In the genomic region with DNA sequence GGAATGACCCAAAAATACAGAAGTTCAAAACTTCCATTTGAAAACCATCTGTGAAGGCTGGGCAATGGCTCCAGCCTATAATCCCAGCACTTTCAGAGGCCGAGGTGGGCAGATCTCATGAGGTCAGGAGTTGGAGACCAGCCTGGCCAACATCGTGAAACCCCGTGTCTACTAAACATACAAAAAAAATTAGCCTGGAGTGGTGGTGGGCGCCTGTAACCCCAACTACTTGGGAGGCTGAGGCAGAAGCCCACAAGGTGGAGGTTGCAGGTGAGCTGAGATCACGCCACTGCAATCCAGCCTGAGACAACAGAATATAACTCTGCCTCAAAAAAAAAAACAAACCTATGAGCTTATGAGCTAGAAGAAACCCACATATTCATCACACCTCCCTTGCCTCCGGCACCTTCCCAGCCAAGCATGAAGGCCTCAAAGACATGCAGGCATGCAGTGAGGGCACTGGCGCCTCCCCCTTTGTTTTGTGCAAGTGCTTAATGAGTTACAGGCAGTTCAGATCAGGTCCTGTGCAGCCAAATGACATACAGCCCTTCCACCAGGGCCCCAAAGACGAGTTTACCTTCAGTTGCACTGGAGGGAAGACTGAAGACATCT, we compare ENCODE assay signal across 12 cellular contexts. TPM values are rescaled to one million over a fixed set of nuclear protein-coding genes. Genes with fewer than 3 reads are reported as not detected.
DNase-seq lines count a peak whose midpoint lies in the region; ATAC-seq and TF ChIP-seq lines count a peak whose summit lies in the region.
"Had no signal": no experiment of that assay in that cellular context is flagged by ENCODE, and none has a peak within 500 bp of the region (broad histone marks: within the 10 kb centered on the region; RNA-seq: fewer than 3 reads in every experiment).

No MANE protein-coding gene starts in this region.

- H3K9me3 Mint-ChIP-seq in effector memory CD8-positive, alpha-beta T cell = no peaks in the 10 kb centered on the region

- H3K9ac ChIP-seq in SK-N-SH = no peak overlapping the region
- H3K9ac ChIP-seq: KMS-11 had no signal

- peaks cover 94% of the 10 kb centered on the region for H4K20me1 ChIP-seq in SK-N-SH (ENCODE audit: insufficient read depth)
- H4K20me1 ChIP-seq in osteoblast (ENCODE audit: insufficient read depth, low read length) = peaks cover 83% of the 10 kb centered on the region

- H3K27me3 ChIP-seq in SK-N-SH (ENCODE audit: insufficient read depth) (no peaks in the 10 kb centered on the region), osteoblast (ENCODE audit: insufficient read depth, low read length) (no peaks in the 10 kb centered on the region)
- H3K27me3 ChIP-seq: transverse colon had no signal

- H3K36me3 Mint-ChIP-seq in effector memory CD8-positive, alpha-beta T cell (ENCODE audit: insufficient read depth) = peaks cover 100% of the 10 kb centered on the region

- WGBS in SK-N-SH (ENCODE audit: low lambda C conversion rate) = 92% methylated on average over 8 of the region's 8 CpGs

- H3K4me3 ChIP-seq in SK-N-SH (ENCODE audit: low read depth in 2 of 2, low read length in 1 of 2) (no peak overlapping the region), osteoblast (ENCODE audit: insufficient read depth, low read length) (no peak overlapping the region)
- H3K4me3 ChIP-seq: transverse colon had no signal

- H3K9me3 ChIP-seq in SK-N-SH = no peaks in the 10 kb centered on the region
- H3K9me3 ChIP-seq in osteoblast (ENCODE audit: low read depth, low read length) = no peaks in the 10 kb centered on the region
- H3K9me3 ChIP-seq: transverse colon had no signal

- H3K36me3 ChIP-seq in SK-N-SH (replicated peaks in 1 of 2; ENCODE audit: control insufficient read depth in 1 of 2, insufficient read depth in 2 of 2, low read length in 1 of 2) (peaks cover 66 to 90% of the 10 kb centered on the region in 2 experiments), osteoblast (ENCODE audit: insufficient read depth, low read length) (peaks cover 90% of the 10 kb centered on the region)

- peaks cover 50 to 72% of the 10 kb centered on the region in 2 donors for H3K4me1 Mint-ChIP-seq in effector memory CD8-positive, alpha-beta T cell (ENCODE audit: low read depth in 2 of 2)

- H3K27ac ChIP-seq in SK-N-SH (ENCODE audit: low read depth in 2 of 2, low read length in 1 of 2) (peak overlapping the region in 1 of 2 experiments; percentile 19; a peak in 2 of 4 replicates), osteoblast (ENCODE audit: low read depth, low read length) (peak overlapping the region; percentile 26)
- H3K27ac ChIP-seq: KMS-11, transverse colon had no signal

- POLR2A ChIA-PET in SK-N-SH (lab: Yijun Ruan, JAX) = interaction anchor here (0.6 to 4.5 kb wide), 3 partner anchors 8 to 26 kb away, joined by 4 to 34 read pairs (median 4); a partner anchor contains a TSS

- peaks cover 5 to 13% of the 10 kb centered on the region in 2 experiments for H3K4me1 ChIP-seq in SK-N-SH (ENCODE audit: control insufficient read depth in 1 of 2, insufficient read depth in 2 of 2, low read depth in 1 of 2, low read length in 1 of 2)
- H3K4me1 ChIP-seq in osteoblast (ENCODE audit: insufficient read depth, low read length) = peaks cover 3% of the 10 kb centered on the region

- H2AFZ ChIP-seq in SK-N-SH (ENCODE audit: low read depth) (no peak overlapping the region), osteoblast (ENCODE audit: low read length) (no peak overlapping the region)

- no peaks in the 10 kb centered on the region for H3K9me2 ChIP-seq in SK-N-SH

- no peaks in the 10 kb centered on the region for H3K27me3 Mint-ChIP-seq in effector memory CD8-positive, alpha-beta T cell

- no peak for TF ChIP-seq EP300 in SK-N-SH (IDR thresholded peaks at IDR 0.05; ENCODE audit: borderline replicate concordance in 1 of 2, low read depth in 1 of 2, low read length in 1 of 2)

- CTCF ChIA-PET in SK-N-SH (lab: Yijun Ruan, JAX) = interaction anchor here (0.7 to 2.8 kb wide), 4 partner anchors 8 to 90 kb away, joined by 3 to 11 read pairs (median 8); a partner anchor contains a TSS

- TF ChIP-seq RAD21 in SK-N-SH (IDR thresholded peaks at IDR 0.05; ENCODE audit: low read length) = no peak

- no peak overlapping the region for H3K4me2 ChIP-seq in SK-N-SH
- no peak overlapping the region for H3K4me2 ChIP-seq in osteoblast (ENCODE audit: insufficient read depth, low read length)
- H3K4me2 ChIP-seq: KMS-11 had no signal

- no peak for ATAC-seq in SK-N-SH treated with all-trans-retinoic acid at 6 μM for 48 hours
- peak; percentile 34 for ATAC-seq in effector memory CD8-positive, alpha-beta T cell (replicated peaks)

- TF ChIP-seq CTCF in SK-N-SH (IDR thresholded peaks at IDR 0.05) (no peak), osteoblast (IDR thresholded peaks at IDR 0.05; ENCODE audit: extremely low read depth, low read depth, low read length) (no peak)

- DNase-seq in SK-N-SH = no peak
- DNase-seq in NAMALWA (ENCODE audit: low spot score) = peak; percentile 68
- DNase-seq in effector memory CD8-positive, alpha-beta T cell = no peak
- peak; percentile 63 for DNase-seq in osteoblast (ENCODE audit: insufficient read length, low spot score, missing footprints)
- DNase-seq in anterior cingulate cortex (lab: John Stamatoyannopoulos, UW) = no peak
- DNase-seq in NCI-H2227 treated with DMSO at 0.1 percent for 48 hours (lab: John Stamatoyannopoulos, UW) = no peak
- DNase-seq in HPDE6-E6E7 (ENCODE audit: extremely low spot score) = no peak
- DNase-seq: activated gamma-delta T cell treated with Interleukin-2 at 50 U/mL for 16 hours, NCI-H510A, transverse colon had no signal

- peak overlapping the region; percentile 26 to 47 for H3K4me3 Mint-ChIP-seq in effector memory CD8-positive, alpha-beta T cell

- H3K27ac Mint-ChIP-seq in effector memory CD8-positive, alpha-beta T cell = peak overlapping the region; percentile 58 to 94

- H3K79me2 ChIP-seq in SK-N-SH (ENCODE audit: insufficient read depth) = peaks cover 65% of the 10 kb centered on the region
- H3K79me2 ChIP-seq in osteoblast (ENCODE audit: insufficient read depth, low read length) = peaks cover 40% of the 10 kb centered on the region

- H3F3A ChIP-seq in SK-N-SH (replicated peaks; ENCODE audit: insufficient read depth) = peaks cover 91% of the 10 kb centered on the region

TF ChIP-seq in SK-N-SH treated with all-trans-retinoic acid at 6 μM for 48 hours, 23 proteins besides CTCF, POLR2A, EP300 and RAD21:
- TF ChIP-seq SNAI2 (CRISPR knock-in tag; IDR thresholded peaks at IDR 0.05) (no peak), PPARA (CRISPR knock-in tag; IDR thresholded peaks at IDR 0.05; ENCODE audit: borderline replicate concordance) (no peak), ZNF8 (CRISPR knock-in tag; IDR thresholded peaks at IDR 0.05) (no peak)
- TF ChIP-seq, protein P1, sequence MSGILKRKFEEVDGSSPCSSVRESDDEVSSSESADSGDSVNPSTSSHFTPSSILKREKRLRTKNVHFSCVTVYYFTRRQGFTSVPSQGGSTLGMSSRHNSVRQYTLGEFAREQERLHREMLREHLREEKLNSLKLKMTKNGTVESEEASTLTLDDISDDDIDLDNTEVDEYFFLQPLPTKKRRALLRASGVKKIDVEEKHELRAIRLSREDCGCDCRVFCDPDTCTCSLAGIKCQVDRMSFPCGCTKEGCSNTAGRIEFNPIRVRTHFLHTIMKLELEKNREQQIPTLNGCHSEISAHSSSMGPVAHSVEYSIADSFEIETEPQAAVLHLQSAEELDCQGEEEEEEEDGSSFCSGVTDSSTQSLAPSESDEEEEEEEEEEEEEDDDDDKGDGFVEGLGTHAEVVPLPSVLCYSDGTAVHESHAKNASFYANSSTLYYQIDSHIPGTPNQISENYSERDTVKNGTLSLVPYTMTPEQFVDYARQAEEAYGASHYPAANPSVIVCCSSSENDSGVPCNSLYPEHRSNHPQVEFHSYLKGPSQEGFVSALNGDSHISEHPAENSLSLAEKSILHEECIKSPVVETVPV (CRISPR knock-in tag; IDR thresholded peaks at IDR 0.05) = peak; percentile 79; the same call in 1 of the 2 replicates

TF ChIP-seq in SK-N-SH, 30 proteins besides CTCF, POLR2A, EP300 and RAD21:
- TF ChIP-seq FOXM1 (IDR thresholded peaks at IDR 0.05; ENCODE audit: low read depth) (no peak), TEAD4 (IDR thresholded peaks at IDR 0.05; ENCODE audit: borderline replicate concordance, insufficient read depth) (no peak), MXI1 (IDR thresholded peaks at IDR 0.05; ENCODE audit: low read depth, low read length) (no peak), SIN3A (IDR thresholded peaks at IDR 0.05; ENCODE audit: borderline replicate concordance, low read depth, low read length) (no peak), ELF1 (IDR thresholded peaks at IDR 0.05) (no peak), RFX5 (IDR thresholded peaks at IDR 0.05; ENCODE audit: low read length) (no peak), YY1 (IDR thresholded peaks at IDR 0.05; ENCODE audit: low read depth) (no peak), GATA2 (CRISPR knock-in tag; IDR thresholded peaks at IDR 0.05) (no peak)
- TF ChIP-seq, protein P2, sequence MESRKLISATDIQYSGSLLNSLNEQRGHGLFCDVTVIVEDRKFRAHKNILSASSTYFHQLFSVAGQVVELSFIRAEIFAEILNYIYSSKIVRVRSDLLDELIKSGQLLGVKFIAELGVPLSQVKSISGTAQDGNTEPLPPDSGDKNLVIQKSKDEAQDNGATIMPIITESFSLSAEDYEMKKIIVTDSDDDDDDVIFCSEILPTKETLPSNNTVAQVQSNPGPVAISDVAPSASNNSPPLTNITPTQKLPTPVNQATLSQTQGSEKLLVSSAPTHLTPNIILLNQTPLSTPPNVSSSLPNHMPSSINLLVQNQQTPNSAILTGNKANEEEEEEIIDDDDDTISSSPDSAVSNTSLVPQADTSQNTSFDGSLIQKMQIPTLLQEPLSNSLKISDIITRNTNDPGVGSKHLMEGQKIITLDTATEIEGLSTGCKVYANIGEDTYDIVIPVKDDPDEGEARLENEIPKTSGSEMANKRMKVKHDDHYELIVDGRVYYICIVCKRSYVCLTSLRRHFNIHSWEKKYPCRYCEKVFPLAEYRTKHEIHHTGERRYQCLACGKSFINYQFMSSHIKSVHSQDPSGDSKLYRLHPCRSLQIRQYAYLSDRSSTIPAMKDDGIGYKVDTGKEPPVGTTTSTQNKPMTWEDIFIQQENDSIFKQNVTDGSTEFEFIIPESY (IDR thresholded peaks at IDR 0.05; ENCODE audit: borderline replicate concordance, low read depth) = no peak

RNA-seq across cellular contexts. Expression of a gene that starts 9.9 kb away (rescaled TPM):
- polyA plus RNA-seq in SK-N-SH (2012; rRNA removed) = 192 and 197 TPM in 2 replicates
- 150 and 183 TPM in 2 replicates for polyA plus RNA-seq in SK-N-SH (2012; cell fraction: cytosol; rRNA removed)
- polyA plus RNA-seq in SK-N-SH (2012; cell fraction: nucleus; rRNA removed) = 420 and 667 TPM in 2 replicates
- 354 and 368 TPM in 2 replicates for total RNA-seq in osteoblast

Comparison
In these comparisons a context has a peak if more than half of its experiments do, and no peak if none do; other contexts are left out.
1. DNase-seq: peak in NAMALWA (single experiment) and osteoblast (single experiment); none in SK-N-SH (single experiment), effector memory CD8-positive, alpha-beta T cell (0 of 3), anterior cingulate cortex (0 of 58), NCI-H2227 treated with DMSO at 0.1 percent for 48 hours (single experiment) and HPDE6-E6E7 (single experiment).